In genomic region chr22:27673839-27674238, GRCh38 we compare ENCODE assay signal across 22 cellular contexts.
DNase-seq lines count a peak whose midpoint lies in the region; ATAC-seq, FAIRE-seq and TF ChIP-seq lines count a peak whose summit lies in the region.
"Had no signal": no experiment of that assay in that cellular context is flagged by ENCODE, and none has a peak within 500 bp of the region (broad histone marks: within the 10 kb centered on the region; RNA-seq: fewer than 3 reads in every experiment).

No MANE protein-coding gene starts in this region.

- no peaks in the 10 kb centered on the region for H3K9me3 ChIP-seq in A549
- H3K9me3 ChIP-seq: prostate gland had no signal

- TF ChIP-seq EP300 in A549 (IDR thresholded peaks at IDR 0.05) = no peak

- no peak overlapping the region for H3K4me2 ChIP-seq in A549

- CTCF ChIA-PET in A549 (lab: Yijun Ruan, JAX) (no interaction called here), RWPE1 (lab: Yijun Ruan, JAX) (no interaction called here), MCF 10A (lab: Yijun Ruan, JAX) (no interaction called here)

- TF ChIP-seq POLR2A in A549 (IDR thresholded peaks at IDR 0.05; ENCODE audit: low read length) = no peak

- peaks cover 26% of the 10 kb centered on the region for H3K4me1 Mint-ChIP-seq in progenitor cell of endocrine pancreas (ENCODE audit: low read depth)
- H3K4me1 Mint-ChIP-seq in MCF 10A (ENCODE audit: insufficient read depth, unreplicated experiment) = peaks cover 16% of the 10 kb centered on the region

- H3K4me3 ChIP-seq in A549 (no peak overlapping the region), coronary artery (no peak overlapping the region)
- H3K4me3 ChIP-seq: prostate gland had no signal

- no peak for ATAC-seq in A549
- no peak for ATAC-seq in GM21367 (IDR thresholded peaks at IDR 0.05; ENCODE audit: unreplicated experiment)
- ATAC-seq: naive thymus-derived CD8-positive, alpha-beta T cell; Panc1 had no signal

- H3K36me3 Mint-ChIP-seq in progenitor cell of endocrine pancreas (ENCODE audit: insufficient read depth) = no peaks in the 10 kb centered on the region
- no peaks in the 10 kb centered on the region for H3K36me3 Mint-ChIP-seq in MCF 10A (ENCODE audit: insufficient read depth, unreplicated experiment)
- H3K36me3 Mint-ChIP-seq: CD14-positive monocyte; naive thymus-derived CD8-positive, alpha-beta T cell had no signal

- POLR2A ChIA-PET in A549 (lab: Yijun Ruan, JAX) = no interaction called here
- POLR2A ChIA-PET in RWPE1 (lab: Yijun Ruan, JAX; ENCODE audit: low non-redundant PET) = no interaction called here
- POLR2A ChIA-PET in MCF 10A (lab: Yijun Ruan, JAX) = interaction anchor here (0.6 kb wide), 1 partner anchor 68 kb away, joined by 3 read pairs; no protein-coding TSS in a partner anchor

- TF ChIP-seq RAD21 in A549 (conservative IDR thresholded peaks at IDR 0.05 in 1 of 2, IDR thresholded peaks at IDR 0.05 in 1 of 2) = no peak

- DNase-seq in A549 (ENCODE audit: low read depth in 1 of 2, low spot score in 1 of 2) (no peak), RWPE1 (ENCODE audit: low spot score) (no peak), left kidney (ENCODE audit: low read depth, low spot score) (peak; percentile 69), progenitor cell of endocrine pancreas (ENCODE audit: low spot score, unreplicated experiment) (peak; percentile 35), OCI-M1 (lab: John Stamatoyannopoulos, UW) (no peak), coronary artery (ENCODE audit: low spot score) (no peak), MCF 10A (ENCODE audit: unreplicated experiment) (no peak)
- DNase-seq: activated CD4-positive, alpha-beta T cell treated with anti-CD3 and anti-CD28 coated beads, Interleukin-2, amount 50 U/mL, for 1 hour; activated CD8-positive, alpha-beta memory T cell treated with anti-CD3 and anti-CD28 coated beads, Interleukin-2, amount 50 U/mL, for 48 hours; naive thymus-derived CD8-positive, alpha-beta T cell; NCI-H187 treated with DMSO at 0.1 percent for 48 hours; NCI-H2227 treated with DMSO at 0.1 percent for 48 hours; NCI-H82; stomach; T-helper 2 cell had no signal

- FAIRE-seq in A549 (lab: Jason Lieb, UNC) = no peak
- FAIRE-seq: islet of Langerhans had no signal

- intact Hi-C loops in MCF 10A (cut with micrococcal nuclease) = no loop called here

- no TSS peak for BruUV-seq in MCF 10A (replicated peaks; lab: Mats Ljungman, UMichigan)

- H3K27me3 Mint-ChIP-seq in progenitor cell of endocrine pancreas (peaks cover 42% of the 10 kb centered on the region), MCF 10A (ENCODE audit: insufficient read depth, unreplicated experiment) (no peaks in the 10 kb centered on the region)

- H3K9me3 Mint-ChIP-seq in progenitor cell of endocrine pancreas (ENCODE audit: low read depth) (no peaks in the 10 kb centered on the region), MCF 10A (ENCODE audit: unreplicated experiment) (no peaks in the 10 kb centered on the region)

- no peak overlapping the region for H3K27ac Mint-ChIP-seq in progenitor cell of endocrine pancreas
- no peak overlapping the region for H3K27ac Mint-ChIP-seq in MCF 10A (ENCODE audit: low read depth, unreplicated experiment)
- H3K27ac Mint-ChIP-seq: memory B cell had no signal

- no CpG with 5 or more reads among the region's 15 CpGs for WGBS in A549 (ENCODE audit: missing lambda C conversion rate)

- TF ChIP-seq CTCF in A549 (IDR thresholded peaks at IDR 0.05) = no peak
- no peak for TF ChIP-seq CTCF in RWPE1 (conservative IDR thresholded peaks at IDR 0.05; ENCODE audit: low read depth)
- no peak for TF ChIP-seq CTCF in progenitor cell of endocrine pancreas (IDR thresholded peaks at IDR 0.05; ENCODE audit: unreplicated experiment)
- no peak for TF ChIP-seq CTCF in coronary artery (IDR thresholded peaks at IDR 0.05)
- TF ChIP-seq CTCF in MCF 10A (IDR thresholded peaks at IDR 0.05; ENCODE audit: unreplicated experiment) = no peak

- H3K27ac ChIP-seq in A549 (no peak overlapping the region), RWPE1 (peak overlapping the region; percentile 88), coronary artery (no peak overlapping the region)
- H3K27ac ChIP-seq: prostate gland, VCaP had no signal

- H3K4me3 Mint-ChIP-seq in progenitor cell of endocrine pancreas (ENCODE audit: low read depth) (no peak overlapping the region), MCF 10A (ENCODE audit: unreplicated experiment) (no peak overlapping the region)
- H3K4me3 Mint-ChIP-seq: memory B cell; naive thymus-derived CD8-positive, alpha-beta T cell had no signal

- H3K4me1 ChIP-seq in A549 = peaks cover 23% of the 10 kb centered on the region
- H3K4me1 ChIP-seq: prostate gland had no signal

TF ChIP-seq in A549, 52 proteins besides CTCF, POLR2A, EP300 and RAD21:
- TF ChIP-seq CBX2 (IDR thresholded peaks at IDR 0.05; ENCODE audit: borderline replicate concordance, low read depth) (no peak), ZFP36 (IDR thresholded peaks at IDR 0.05; ENCODE audit: borderline replicate concordance, partially characterized antibody) (peak; percentile 29), HOXB5 (CRISPR knock-in tag; IDR thresholded peaks at IDR 0.05) (no peak), MAZ (IDR thresholded peaks at IDR 0.05; ENCODE audit: borderline replicate concordance, low read depth, low read length) (no peak), ELK1 (IDR thresholded peaks at IDR 0.05; ENCODE audit: low read depth, low read length) (no peak), POLR2AphosphoS2 (conservative IDR thresholded peaks at IDR 0.05; ENCODE audit: low read length) (no peak)
- TF ChIP-seq, protein P1, sequence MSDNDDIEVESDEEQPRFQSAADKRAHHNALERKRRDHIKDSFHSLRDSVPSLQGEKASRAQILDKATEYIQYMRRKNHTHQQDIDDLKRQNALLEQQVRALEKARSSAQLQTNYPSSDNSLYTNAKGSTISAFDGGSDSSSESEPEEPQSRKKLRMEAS (IDR thresholded peaks at IDR 0.05) = no peak

Comparison
In these comparisons a context has a peak if more than half of its experiments do, and no peak if none do; other contexts are left out.
1. DNase-seq: peak in left kidney (single experiment) and progenitor cell of endocrine pancreas (single experiment); none in A549 (0 of 2), RWPE1 (single experiment), OCI-M1 (single experiment), coronary artery (single experiment) and MCF 10A (single experiment).